ENCODE assay signal across 1 cellular context in genomic region chrX:154751121-154751668, GRCh38.
TF ChIP-seq lines count a peak whose summit lies in the region.

No MANE protein-coding gene starts in this region.

TF ChIP-seq in K562, 482 proteins besides CTCF, POLR2A, EP300 and RAD21 (continued from another document and continues in another):
- TF ChIP-seq, protein P1, sequence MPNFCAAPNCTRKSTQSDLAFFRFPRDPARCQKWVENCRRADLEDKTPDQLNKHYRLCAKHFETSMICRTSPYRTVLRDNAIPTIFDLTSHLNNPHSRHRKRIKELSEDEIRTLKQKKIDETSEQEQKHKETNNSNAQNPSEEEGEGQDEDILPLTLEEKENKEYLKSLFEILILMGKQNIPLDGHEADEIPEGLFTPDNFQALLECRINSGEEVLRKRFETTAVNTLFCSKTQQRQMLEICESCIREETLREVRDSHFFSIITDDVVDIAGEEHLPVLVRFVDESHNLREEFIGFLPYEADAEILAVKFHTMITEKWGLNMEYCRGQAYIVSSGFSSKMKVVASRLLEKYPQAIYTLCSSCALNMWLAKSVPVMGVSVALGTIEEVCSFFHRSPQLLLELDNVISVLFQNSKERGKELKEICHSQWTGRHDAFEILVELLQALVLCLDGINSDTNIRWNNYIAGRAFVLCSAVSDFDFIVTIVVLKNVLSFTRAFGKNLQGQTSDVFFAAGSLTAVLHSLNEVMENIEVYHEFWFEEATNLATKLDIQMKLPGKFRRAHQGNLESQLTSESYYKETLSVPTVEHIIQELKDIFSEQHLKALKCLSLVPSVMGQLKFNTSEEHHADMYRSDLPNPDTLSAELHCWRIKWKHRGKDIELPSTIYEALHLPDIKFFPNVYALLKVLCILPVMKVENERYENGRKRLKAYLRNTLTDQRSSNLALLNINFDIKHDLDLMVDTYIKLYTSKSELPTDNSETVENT (CRISPR knock-in tag; IDR thresholded peaks at IDR 0.05) = no peak
- TF ChIP-seq ARID2 (IDR thresholded peaks at IDR 0.05) = no peak
- TF ChIP-seq RBFOX2 (IDR thresholded peaks at IDR 0.05; ENCODE audit: low read depth, low read length) = peak; percentile 73
- TF ChIP-seq USF1 (CRISPR knock-in tag; IDR thresholded peaks at IDR 0.05) = no peak
- no peak for TF ChIP-seq ZNF445 (CRISPR knock-in tag; IDR thresholded peaks at IDR 0.05; ENCODE audit: low read depth)
- TF ChIP-seq ZNF75A (CRISPR knock-in tag; IDR thresholded peaks at IDR 0.05) = no peak
- TF ChIP-seq ZC3H11A (IDR thresholded peaks at IDR 0.05; ENCODE audit: low read depth, low read length) = no peak
- TF ChIP-seq NR2C2 (CRISPR knock-in tag; IDR thresholded peaks at IDR 0.05) = 0 out of 2 replicates have a peak, but pooled peaks have one; percentile 22
- 0 out of 2 replicates have a peak, but pooled peaks have one; percentile 32 for TF ChIP-seq NR2C2 (tag; IDR thresholded peaks at IDR 0.05)
- no peak for TF ChIP-seq ZEB2 (IDR thresholded peaks at IDR 0.05)
- TF ChIP-seq TCF3 (CRISPR knock-in tag; IDR thresholded peaks at IDR 0.05) = no peak
- no peak for TF ChIP-seq REST (CRISPR knock-in tag; IDR thresholded peaks at IDR 0.05; ENCODE audit: low read depth)
- no peak for TF ChIP-seq ATF6 (CRISPR knock-in tag; IDR thresholded peaks at IDR 0.05)
- no peak for TF ChIP-seq SRSF7 (optimal IDR thresholded peaks at IDR 0.05; ENCODE audit: low read depth, low read length)
- TF ChIP-seq MEF2A (IDR thresholded peaks at IDR 0.05; ENCODE audit: control insufficient read depth, low read depth, low read length) = no peak
- TF ChIP-seq E4F1 (CRISPR knock-in tag; IDR thresholded peaks at IDR 0.05; ENCODE audit: borderline replicate concordance) = no peak
- TF ChIP-seq SRSF9 (IDR thresholded peaks at IDR 0.05; ENCODE audit: borderline replicate concordance, low read depth, low read length) = no peak
- no peak for TF ChIP-seq ZNF830 (CRISPR knock-in tag; IDR thresholded peaks at IDR 0.05)
- no peak for TF ChIP-seq CTBP1 (IDR thresholded peaks at IDR 0.05; ENCODE audit: borderline replicate concordance)
- TF ChIP-seq CAMTA2 (CRISPR knock-in tag; conservative IDR thresholded peaks at IDR 0.05) = no peak
- TF ChIP-seq, protein P2, sequence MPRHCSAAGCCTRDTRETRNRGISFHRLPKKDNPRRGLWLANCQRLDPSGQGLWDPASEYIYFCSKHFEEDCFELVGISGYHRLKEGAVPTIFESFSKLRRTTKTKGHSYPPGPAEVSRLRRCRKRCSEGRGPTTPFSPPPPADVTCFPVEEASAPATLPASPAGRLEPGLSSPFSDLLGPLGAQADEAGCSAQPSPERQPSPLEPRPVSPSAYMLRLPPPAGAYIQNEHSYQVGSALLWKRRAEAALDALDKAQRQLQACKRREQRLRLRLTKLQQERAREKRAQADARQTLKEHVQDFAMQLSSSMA (CRISPR knock-in tag; IDR thresholded peaks at IDR 0.05) = no peak
- no peak for TF ChIP-seq ZNF134 (CRISPR knock-in tag; conservative IDR thresholded peaks at IDR 0.05)
- TF ChIP-seq ZNF584 (CRISPR knock-in tag; IDR thresholded peaks at IDR 0.05; ENCODE audit: low read depth) = no peak
- TF ChIP-seq, protein P3, sequence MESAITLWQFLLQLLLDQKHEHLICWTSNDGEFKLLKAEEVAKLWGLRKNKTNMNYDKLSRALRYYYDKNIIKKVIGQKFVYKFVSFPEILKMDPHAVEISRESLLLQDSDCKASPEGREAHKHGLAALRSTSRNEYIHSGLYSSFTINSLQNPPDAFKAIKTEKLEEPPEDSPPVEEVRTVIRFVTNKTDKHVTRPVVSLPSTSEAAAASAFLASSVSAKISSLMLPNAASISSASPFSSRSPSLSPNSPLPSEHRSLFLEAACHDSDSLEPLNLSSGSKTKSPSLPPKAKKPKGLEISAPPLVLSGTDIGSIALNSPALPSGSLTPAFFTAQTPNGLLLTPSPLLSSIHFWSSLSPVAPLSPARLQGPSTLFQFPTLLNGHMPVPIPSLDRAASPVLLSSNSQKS (CRISPR knock-in tag; IDR thresholded peaks at IDR 0.05) = no peak
- TF ChIP-seq ZNF316 (IDR thresholded peaks at IDR 0.05) = no peak
- TF ChIP-seq MCM7 (IDR thresholded peaks at IDR 0.05) = no peak
- TF ChIP-seq ZNF146 (CRISPR knock-in tag; IDR thresholded peaks at IDR 0.05; ENCODE audit: unreplicated experiment) = no peak
- TF ChIP-seq CEBPG (CRISPR knock-in tag; IDR thresholded peaks at IDR 0.05) = no peak
- TF ChIP-seq CEBPG (tag; conservative IDR thresholded peaks at IDR 0.05 in 1 of 2, IDR thresholded peaks at IDR 0.05 in 1 of 2) = no peak
- TF ChIP-seq DIDO1 (tag; IDR thresholded peaks at IDR 0.05; ENCODE audit: low read depth) = no peak
- TF ChIP-seq CREBBP (IDR thresholded peaks at IDR 0.05; ENCODE audit: low read depth, low read length) = no peak
- TF ChIP-seq ZKSCAN8 (CRISPR knock-in tag; IDR thresholded peaks at IDR 0.05) = no peak
- TF ChIP-seq, protein P4, sequence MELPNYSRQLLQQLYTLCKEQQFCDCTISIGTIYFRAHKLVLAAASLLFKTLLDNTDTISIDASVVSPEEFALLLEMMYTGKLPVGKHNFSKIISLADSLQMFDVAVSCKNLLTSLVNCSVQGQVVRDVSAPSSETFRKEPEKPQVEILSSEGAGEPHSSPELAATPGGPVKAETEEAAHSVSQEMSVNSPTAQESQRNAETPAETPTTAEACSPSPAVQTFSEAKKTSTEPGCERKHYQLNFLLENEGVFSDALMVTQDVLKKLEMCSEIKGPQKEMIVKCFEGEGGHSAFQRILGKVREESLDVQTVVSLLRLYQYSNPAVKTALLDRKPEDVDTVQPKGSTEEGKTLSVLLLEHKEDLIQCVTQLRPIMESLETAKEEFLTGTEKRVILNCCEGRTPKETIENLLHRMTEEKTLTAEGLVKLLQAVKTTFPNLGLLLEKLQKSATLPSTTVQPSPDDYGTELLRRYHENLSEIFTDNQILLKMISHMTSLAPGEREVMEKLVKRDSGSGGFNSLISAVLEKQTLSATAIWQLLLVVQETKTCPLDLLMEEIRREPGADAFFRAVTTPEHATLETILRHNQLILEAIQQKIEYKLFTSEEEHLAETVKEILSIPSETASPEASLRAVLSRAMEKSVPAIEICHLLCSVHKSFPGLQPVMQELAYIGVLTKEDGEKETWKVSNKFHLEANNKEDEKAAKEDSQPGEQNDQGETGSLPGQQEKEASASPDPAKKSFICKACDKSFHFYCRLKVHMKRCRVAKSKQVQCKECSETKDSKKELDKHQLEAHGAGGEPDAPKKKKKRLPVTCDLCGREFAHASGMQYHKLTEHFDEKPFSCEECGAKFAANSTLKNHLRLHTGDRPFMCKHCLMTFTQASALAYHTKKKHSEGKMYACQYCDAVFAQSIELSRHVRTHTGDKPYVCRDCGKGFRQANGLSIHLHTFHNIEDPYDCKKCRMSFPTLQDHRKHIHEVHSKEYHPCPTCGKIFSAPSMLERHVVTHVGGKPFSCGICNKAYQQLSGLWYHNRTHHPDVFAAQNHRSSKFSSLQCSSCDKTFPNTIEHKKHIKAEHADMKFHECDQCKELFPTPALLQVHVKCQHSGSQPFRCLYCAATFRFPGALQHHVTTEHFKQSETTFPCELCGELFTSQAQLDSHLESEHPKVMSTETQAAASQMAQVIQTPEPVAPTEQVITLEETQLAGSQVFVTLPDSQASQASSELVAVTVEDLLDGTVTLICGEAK (IDR thresholded peaks at IDR 0.05) = no peak
- TF ChIP-seq, protein P4 (CRISPR knock-in tag; IDR thresholded peaks at IDR 0.05) = no peak
- TF ChIP-seq ATF1 (CRISPR knock-in tag; IDR thresholded peaks at IDR 0.05) = no peak
- no peak for TF ChIP-seq ATF1 (tag; IDR thresholded peaks at IDR 0.05)
- no peak for TF ChIP-seq SREBF1 (IDR thresholded peaks at IDR 0.05; ENCODE audit: borderline replicate concordance, low read depth, low read length)
- 0 out of 2 replicates have a peak, but pooled peaks have one; percentile 61 for TF ChIP-seq RNF2 (IDR thresholded peaks at IDR 0.05)
- no peak for TF ChIP-seq RBBP5 (IDR thresholded peaks at IDR 0.05; ENCODE audit: borderline replicate concordance, insufficient read depth, low read length, poor library complexity, severe bottlenecking)
- TF ChIP-seq ZNF41 (CRISPR knock-in tag; conservative IDR thresholded peaks at IDR 0.05) = no peak
- TF ChIP-seq NCOA2 (IDR thresholded peaks at IDR 0.05; ENCODE audit: partially characterized antibody in 2 of 2) = no peak
- peak; percentile 86 for TF ChIP-seq MYC (IDR thresholded peaks at IDR 0.05; ENCODE audit: low read depth, low read length)
- no peak for TF ChIP-seq MYC (CRISPR knock-in tag; IDR thresholded peaks at IDR 0.05; ENCODE audit: borderline replicate concordance, low read depth)
- TF ChIP-seq ZNF165 (CRISPR knock-in tag; IDR thresholded peaks at IDR 0.05; ENCODE audit: borderline replicate concordance) = no peak
